Comparison of ENCODE assay signal across 1 cellular context in the genomic region with DNA sequence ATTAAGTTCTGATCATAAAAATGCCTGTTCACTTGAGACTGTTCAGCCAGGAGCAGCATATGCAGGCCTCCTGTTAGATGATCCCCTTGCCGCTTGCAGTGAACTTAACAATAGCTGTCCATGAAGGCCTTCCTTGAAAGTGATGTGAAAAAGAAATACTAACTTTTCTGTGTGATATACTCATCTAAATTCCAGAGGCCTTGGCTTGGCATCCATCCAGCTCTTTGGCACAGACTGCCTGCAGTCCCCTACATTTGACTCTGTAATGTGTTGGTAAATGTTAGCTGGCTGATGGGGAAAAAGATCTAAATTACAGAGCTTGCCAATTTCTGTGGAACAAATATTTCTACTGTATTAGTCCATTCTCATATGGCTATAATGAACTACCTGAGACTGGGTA.
TF ChIP-seq lines count a peak whose summit lies in the region.

No MANE protein-coding gene starts in this region.

TF ChIP-seq in GM23338, 12 proteins besides CTCF, POLR2A, EP300 and RAD21 (continued from another document):
- TF ChIP-seq, protein P1, sequence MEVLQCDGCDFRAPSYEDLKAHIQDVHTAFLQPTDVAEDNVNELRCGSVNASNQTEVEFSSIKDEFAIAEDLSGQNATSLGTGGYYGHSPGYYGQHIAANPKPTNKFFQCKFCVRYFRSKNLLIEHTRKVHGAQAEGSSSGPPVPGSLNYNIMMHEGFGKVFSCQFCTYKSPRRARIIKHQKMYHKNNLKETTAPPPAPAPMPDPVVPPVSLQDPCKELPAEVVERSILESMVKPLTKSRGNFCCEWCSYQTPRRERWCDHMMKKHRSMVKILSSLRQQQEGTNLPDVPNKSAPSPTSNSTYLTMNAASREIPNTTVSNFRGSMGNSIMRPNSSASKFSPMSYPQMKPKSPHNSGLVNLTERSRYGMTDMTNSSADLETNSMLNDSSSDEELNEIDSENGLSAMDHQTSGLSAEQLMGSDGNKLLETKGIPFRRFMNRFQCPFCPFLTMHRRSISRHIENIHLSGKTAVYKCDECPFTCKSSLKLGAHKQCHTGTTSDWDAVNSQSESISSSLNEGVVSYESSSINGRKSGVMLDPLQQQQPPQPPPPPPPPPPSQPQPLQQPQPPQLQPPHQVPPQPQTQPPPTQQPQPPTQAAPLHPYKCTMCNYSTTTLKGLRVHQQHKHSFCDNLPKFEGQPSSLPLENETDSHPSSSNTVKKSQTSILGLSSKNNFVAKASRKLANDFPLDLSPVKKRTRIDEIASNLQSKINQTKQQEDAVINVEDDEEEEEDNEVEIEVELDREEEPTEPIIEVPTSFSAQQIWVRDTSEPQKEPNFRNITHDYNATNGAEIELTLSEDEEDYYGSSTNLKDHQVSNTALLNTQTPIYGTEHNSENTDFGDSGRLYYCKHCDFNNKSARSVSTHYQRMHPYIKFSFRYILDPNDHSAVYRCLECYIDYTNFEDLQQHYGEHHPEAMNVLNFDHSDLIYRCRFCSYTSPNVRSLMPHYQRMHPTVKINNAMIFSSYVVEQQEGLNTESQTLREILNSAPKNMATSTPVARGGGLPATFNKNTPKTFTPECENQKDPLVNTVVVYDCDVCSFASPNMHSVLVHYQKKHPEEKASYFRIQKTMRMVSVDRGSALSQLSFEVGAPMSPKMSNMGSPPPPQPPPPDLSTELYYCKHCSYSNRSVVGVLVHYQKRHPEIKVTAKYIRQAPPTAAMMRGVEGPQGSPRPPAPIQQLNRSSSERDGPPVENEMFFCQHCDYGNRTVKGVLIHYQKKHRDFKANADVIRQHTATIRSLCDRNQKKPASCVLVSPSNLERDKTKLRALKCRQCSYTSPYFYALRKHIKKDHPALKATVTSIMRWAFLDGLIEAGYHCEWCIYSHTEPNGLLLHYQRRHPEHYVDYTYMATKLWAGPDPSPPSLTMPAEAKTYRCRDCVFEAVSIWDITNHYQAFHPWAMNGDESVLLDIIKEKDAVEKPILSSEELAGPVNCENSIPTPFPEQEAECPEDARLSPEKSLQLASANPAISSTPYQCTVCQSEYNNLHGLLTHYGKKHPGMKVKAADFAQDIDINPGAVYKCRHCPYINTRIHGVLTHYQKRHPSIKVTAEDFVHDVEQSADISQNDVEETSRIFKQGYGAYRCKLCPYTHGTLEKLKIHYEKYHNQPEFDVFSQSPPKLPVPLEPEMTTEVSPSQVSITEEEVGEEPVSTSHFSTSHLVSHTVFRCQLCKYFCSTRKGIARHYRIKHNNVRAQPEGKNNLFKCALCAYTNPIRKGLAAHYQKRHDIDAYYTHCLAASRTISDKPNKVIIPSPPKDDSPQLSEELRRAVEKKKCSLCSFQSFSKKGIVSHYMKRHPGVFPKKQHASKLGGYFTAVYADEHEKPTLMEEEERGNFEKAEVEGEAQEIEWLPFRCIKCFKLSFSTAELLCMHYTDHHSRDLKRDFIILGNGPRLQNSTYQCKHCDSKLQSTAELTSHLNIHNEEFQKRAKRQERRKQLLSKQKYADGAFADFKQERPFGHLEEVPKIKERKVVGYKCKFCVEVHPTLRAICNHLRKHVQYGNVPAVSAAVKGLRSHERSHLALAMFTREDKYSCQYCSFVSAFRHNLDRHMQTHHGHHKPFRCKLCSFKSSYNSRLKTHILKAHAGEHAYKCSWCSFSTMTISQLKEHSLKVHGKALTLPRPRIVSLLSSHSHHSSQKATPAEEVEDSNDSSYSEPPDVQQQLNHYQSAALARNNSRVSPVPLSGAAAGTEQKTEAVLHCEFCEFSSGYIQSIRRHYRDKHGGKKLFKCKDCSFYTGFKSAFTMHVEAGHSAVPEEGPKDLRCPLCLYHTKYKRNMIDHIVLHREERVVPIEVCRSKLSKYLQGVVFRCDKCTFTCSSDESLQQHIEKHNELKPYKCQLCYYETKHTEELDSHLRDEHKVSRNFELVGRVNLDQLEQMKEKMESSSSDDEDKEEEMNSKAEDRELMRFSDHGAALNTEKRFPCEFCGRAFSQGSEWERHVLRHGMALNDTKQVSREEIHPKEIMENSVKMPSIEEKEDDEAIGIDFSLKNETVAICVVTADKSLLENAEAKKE (CRISPR knock-in tag; IDR thresholded peaks at IDR 0.05) = no peak
- TF ChIP-seq EZH2 (IDR thresholded peaks at IDR 0.05; ENCODE audit: low read depth, unreplicated experiment) (no peak), STAT1 (IDR thresholded peaks at IDR 0.05; ENCODE audit: unreplicated experiment) (no peak), ZNF114 (CRISPR knock-in tag; IDR thresholded peaks at IDR 0.05) (no peak), ETS1 (IDR thresholded peaks at IDR 0.05) (no peak), NANOG (IDR thresholded peaks at IDR 0.05; ENCODE audit: borderline replicate concordance) (no peak), EZH2phosphoT487 (IDR thresholded peaks at IDR 0.05; ENCODE audit: unreplicated experiment) (no peak), POLR2AphosphoS5 (IDR thresholded peaks at IDR 0.05; ENCODE audit: low read depth) (no peak), JUNB (IDR thresholded peaks at IDR 0.05; ENCODE audit: unreplicated experiment) (no peak), CREB1 (CRISPR knock-in tag; IDR thresholded peaks at IDR 0.05; ENCODE audit: low read depth) (no peak)
- TF ChIP-seq, protein P2, sequence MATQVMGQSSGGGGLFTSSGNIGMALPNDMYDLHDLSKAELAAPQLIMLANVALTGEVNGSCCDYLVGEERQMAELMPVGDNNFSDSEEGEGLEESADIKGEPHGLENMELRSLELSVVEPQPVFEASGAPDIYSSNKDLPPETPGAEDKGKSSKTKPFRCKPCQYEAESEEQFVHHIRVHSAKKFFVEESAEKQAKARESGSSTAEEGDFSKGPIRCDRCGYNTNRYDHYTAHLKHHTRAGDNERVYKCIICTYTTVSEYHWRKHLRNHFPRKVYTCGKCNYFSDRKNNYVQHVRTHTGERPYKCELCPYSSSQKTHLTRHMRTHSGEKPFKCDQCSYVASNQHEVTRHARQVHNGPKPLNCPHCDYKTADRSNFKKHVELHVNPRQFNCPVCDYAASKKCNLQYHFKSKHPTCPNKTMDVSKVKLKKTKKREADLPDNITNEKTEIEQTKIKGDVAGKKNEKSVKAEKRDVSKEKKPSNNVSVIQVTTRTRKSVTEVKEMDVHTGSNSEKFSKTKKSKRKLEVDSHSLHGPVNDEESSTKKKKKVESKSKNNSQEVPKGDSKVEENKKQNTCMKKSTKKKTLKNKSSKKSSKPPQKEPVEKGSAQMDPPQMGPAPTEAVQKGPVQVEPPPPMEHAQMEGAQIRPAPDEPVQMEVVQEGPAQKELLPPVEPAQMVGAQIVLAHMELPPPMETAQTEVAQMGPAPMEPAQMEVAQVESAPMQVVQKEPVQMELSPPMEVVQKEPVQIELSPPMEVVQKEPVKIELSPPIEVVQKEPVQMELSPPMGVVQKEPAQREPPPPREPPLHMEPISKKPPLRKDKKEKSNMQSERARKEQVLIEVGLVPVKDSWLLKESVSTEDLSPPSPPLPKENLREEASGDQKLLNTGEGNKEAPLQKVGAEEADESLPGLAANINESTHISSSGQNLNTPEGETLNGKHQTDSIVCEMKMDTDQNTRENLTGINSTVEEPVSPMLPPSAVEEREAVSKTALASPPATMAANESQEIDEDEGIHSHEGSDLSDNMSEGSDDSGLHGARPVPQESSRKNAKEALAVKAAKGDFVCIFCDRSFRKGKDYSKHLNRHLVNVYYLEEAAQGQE (IDR thresholded peaks at IDR 0.05; ENCODE audit: unreplicated experiment) = no peak
